In genomic region chr2:232581725-232582124, GRCh38 we compare ENCODE assay signal across 22 cellular contexts. TPM values are rescaled to one million over a fixed set of nuclear protein-coding genes. Genes with fewer than 3 reads are reported as not detected.
"Had no signal": no experiment of that assay in that cellular context is flagged by ENCODE, and none has a peak within 500 bp of the region (broad histone marks: within the 10 kb centered on the region; RNA-seq: fewer than 3 reads in every experiment).

No MANE protein-coding gene starts in this region.

- H3K36me3 ChIP-seq: colonic mucosa, right lobe of liver had no signal

- H3K27me3 ChIP-seq: colonic mucosa, gastrocnemius medialis, heart right ventricle, right lobe of liver, testis had no signal

- H3K27ac ChIP-seq: colonic mucosa, heart right ventricle, testis had no signal

- H3K9me3 ChIP-seq: colonic mucosa, gastrocnemius medialis, right lobe of liver, testis had no signal

- H3K4me3 ChIP-seq: colonic mucosa, gastrocnemius medialis, heart right ventricle, testis had no signal

- ATAC-seq: activated CD8-positive, alpha-beta memory T cell treated with anti-CD3 and anti-CD28 coated beads, Interleukin-2, amount 10 ng/mL, durations not matched to agents 7 days and 5 days; activated naive CD8-positive, alpha-beta T cell treated with anti-CD3 and anti-CD28 coated beads, Interleukin-2, amount 50 U/mL, for 24 hours; gastrocnemius medialis; heart right ventricle; left ventricle myocardium superior had no signal

- DNase-seq: activated CD4-positive, alpha-beta T cell treated with anti-CD3 and anti-CD28 coated beads, Interleukin-2, amount 50 U/mL, for 48 hours; activated CD8-positive, alpha-beta memory T cell treated with anti-CD3 and anti-CD28 coated beads, Interleukin-2, amount 10 ng/mL, durations not matched to agents 7 days and 5 days; activated naive CD4-positive, alpha-beta T cell treated with anti-CD3 and anti-CD28 coated beads, Interleukin-2, amount 10 ng/mL, durations not matched to agents 7 days and 5 days; activated naive CD8-positive, alpha-beta T cell treated with anti-CD3 and anti-CD28 coated beads, Interleukin-2, amount 50 U/mL, for 24 hours; anterior cingulate cortex; colonic mucosa; gastrocnemius medialis; heart right ventricle; left ventricle myocardium superior; right lobe of liver; small intestine; stimulated activated CD4-positive, alpha-beta T cell treated with anti-CD3 and anti-CD28 coated beads, Interleukin-15, amount 100 ng/mL, for 24 hours; stimulated activated CD4-positive, alpha-beta T cell treated with anti-CD3 and anti-CD28 coated beads, Interleukin-2, amount 100 ng/mL, for 48 hours; testis had no signal

- H3K4me1 ChIP-seq: colonic mucosa, testis had no signal

- FAIRE-seq: endometrium, small intestine had no signal

RNA-seq across cellular contexts. Expression of gene CHRNG, which starts 42.2 kb away (rescaled TPM):
- total RNA-seq: activated CD8-positive, alpha-beta memory T cell treated with anti-CD3 and anti-CD28 coated beads, Interleukin-2, amount 10 ng/mL, durations not matched to agents 7 days and 5 days; activated T-helper 2 cell treated with anti-CD3 and anti-CD28 coated beads, Interferon-gamma antibody, Interleukin-2, Interleukin-4, amounts not matched to agents 10 μg/mL and 5 μg/mL and 100 μg/mL, durations not matched to agents 14 hours and 24 hours and 36 hours; colonic mucosa; heart right ventricle; kidney epithelial cell; left ventricle myocardium superior; mononuclear cell; omental fat pad; right lobe of liver; T-helper 2 cell treated with Interferon-gamma antibody and Interleukin-4, amounts not matched to agents 100 ng/mL and 5 ng/mL, for 36 hours; testis had no signal
- polyA plus RNA-seq: esophagus, heart right ventricle, neural cell, small intestine had no signal

RNA-seq across cellular contexts. Expression of gene EFHD1, which starts 51.7 kb away (rescaled TPM):
- polyA plus RNA-seq: neural cell had no signal

RNA-seq across cellular contexts. Expression of gene CHRND, which starts 55.8 kb away (rescaled TPM):
- total RNA-seq: activated CD8-positive, alpha-beta memory T cell treated with anti-CD3 and anti-CD28 coated beads, Interleukin-2, amount 10 ng/mL, durations not matched to agents 7 days and 5 days; activated T-helper 2 cell treated with anti-CD3 and anti-CD28 coated beads, Interferon-gamma antibody, Interleukin-2, Interleukin-4, amounts not matched to agents 10 μg/mL and 5 μg/mL and 100 μg/mL, durations not matched to agents 14 hours and 24 hours and 36 hours; colonic mucosa; kidney epithelial cell; left ventricle myocardium superior; mononuclear cell; omental fat pad; right lobe of liver; T-helper 2 cell treated with Interferon-gamma antibody and Interleukin-4, amounts not matched to agents 100 ng/mL and 5 ng/mL, for 36 hours had no signal
- polyA plus RNA-seq: esophagus, neural cell, small intestine had no signal
